In genomic region chr5:138492552-138493045, GRCh38 we compare ENCODE assay signal across 8 cellular contexts. TPM values are rescaled to one million over a fixed set of nuclear protein-coding genes. Genes with fewer than 3 reads are reported as not detected.
DNase-seq lines count a peak whose midpoint lies in the region; ATAC-seq, FAIRE-seq and TF ChIP-seq lines count a peak whose summit lies in the region.

No MANE protein-coding gene starts in this region.

- peak overlapping the region; percentile 93 for H3K4me2 ChIP-seq in PC-3 (ENCODE audit: low read length)

- CTCF ChIA-PET in CD4-positive, alpha-beta memory T cell (lab: Charles Lee; ENCODE audit: partially characterized antibody) = interaction anchor here (0.9 to 14.0 kb wide), 4 partner anchors 11 to 87 kb away, joined by 3 to 507 read pairs (median 10); partner anchors contain the start of gene EGR1
- CTCF ChIA-PET in PC-3 (lab: Charles Lee) = interaction anchor here (0.6 kb wide), 1 partner anchor 20 kb away, joined by 8 read pairs; no protein-coding TSS in a partner anchor

- peaks cover 7 to 21% (median 12%) of the 10 kb centered on the region in 4 donors for H3K4me1 Mint-ChIP-seq in CD4-positive, alpha-beta memory T cell
- H3K4me1 Mint-ChIP-seq in osteocyte (ENCODE audit: unreplicated experiment) = peaks cover 11% of the 10 kb centered on the region

- peak overlapping the region; percentile 84 to 97 (median 92) for H3K4me3 Mint-ChIP-seq in CD4-positive, alpha-beta memory T cell
- peak overlapping the region; percentile 76 for H3K4me3 Mint-ChIP-seq in osteocyte (ENCODE audit: unreplicated experiment)

- peak overlapping the region; percentile 34 for H3K27ac ChIP-seq in CD4-positive, alpha-beta memory T cell (ENCODE audit: low read depth, low read length)
- no peak overlapping the region for H3K27ac ChIP-seq in PC-3 (ENCODE audit: low read length)

- ATAC-seq in PC-3 (no peak), GM21360 (IDR thresholded peaks at IDR 0.05; ENCODE audit: unreplicated experiment) (no peak)

- TF ChIP-seq CTCF in PC-3 (conservative IDR thresholded peaks at IDR 0.05; ENCODE audit: low read depth, low read length) (no peak), epithelial cell of esophagus (IDR thresholded peaks at IDR 0.05; ENCODE audit: insufficient read depth, low read depth, low read length, missing control alignments) (no peak), osteocyte (IDR thresholded peaks at IDR 0.05) (no peak)

- no peaks in the 10 kb centered on the region for H3K9me3 Mint-ChIP-seq in CD4-positive, alpha-beta memory T cell
- H3K9me3 Mint-ChIP-seq in osteocyte (ENCODE audit: unreplicated experiment) = no peaks in the 10 kb centered on the region

- no peaks in the 10 kb centered on the region for H3K9me2 ChIP-seq in PC-3 (replicated peaks; ENCODE audit: low read length)

- H3K4me3 ChIP-seq in CD4-positive, alpha-beta memory T cell (ENCODE audit: low read length in 2 of 2) = peak overlapping the region in 1 of 2 donors; percentile 60
- H3K4me3 ChIP-seq in PC-3 (ENCODE audit: low read length) (peak overlapping the region; percentile 62), epithelial cell of esophagus (ENCODE audit: low read length) (peak overlapping the region; percentile 64)

- no TSS peak for BruUV-seq in PC-3 (replicated peaks; lab: Mats Ljungman, UMichigan)

- intact Hi-C loops in CD4-positive, alpha-beta memory T cell (cut with micrococcal nuclease) = loop anchor here (1.0 to 10.0 kb wide), 3 partner anchors 27 to 138 kb away; partner anchors contain the start of genes EGR1, ETF1 and KDM3B
- intact Hi-C loops in PC-3 (cut with micrococcal nuclease) = loop anchor here (1.0 kb wide), 1 partner anchor 27 kb away; the partner anchor contains the start of gene EGR1

- H4K20me1 ChIP-seq in PC-3 (ENCODE audit: low read length) = no peaks in the 10 kb centered on the region

- no peak overlapping the region for H3K9ac ChIP-seq in PC-3 (ENCODE audit: low read length)

- H3K79me2 ChIP-seq in PC-3 (ENCODE audit: low read length) = no peaks in the 10 kb centered on the region

- H3F3A ChIP-seq in PC-3 (ENCODE audit: low read length, unreplicated experiment) = no peaks in the 10 kb centered on the region

- POLR2A ChIA-PET in CD4-positive, alpha-beta memory T cell (lab: Charles Lee; ENCODE audit: partially characterized antibody) = interaction anchor here (0.9 to 2.4 kb wide), 6 partner anchors 11 to 154 kb away, joined by 3 to 27 read pairs (median 4); partner anchors contain the start of genes EGR1, ETF1 and FAM53C
- POLR2A ChIA-PET in PC-3 (lab: Charles Lee; ENCODE audit: unreplicated experiment) = no interaction called here

- FAIRE-seq in RCC 7860 (lab: Jason Lieb, UNC) = no peak

- peak overlapping the region; percentile 53 for H2AFZ ChIP-seq in PC-3 (ENCODE audit: low read length)

- H3K27me3 Mint-ChIP-seq in CD4-positive, alpha-beta memory T cell = peaks cover 4 to 16% of the 10 kb centered on the region in 2 donors
- H3K27me3 Mint-ChIP-seq in osteocyte (ENCODE audit: unreplicated experiment) = peaks cover 25% of the 10 kb centered on the region

- H3K27ac Mint-ChIP-seq in CD4-positive, alpha-beta memory T cell = peak overlapping the region in 5 of 7 donors; percentile 43 to 94 (median 73)
- peak overlapping the region; percentile 63 for H3K27ac Mint-ChIP-seq in osteocyte (ENCODE audit: unreplicated experiment)

- no peak for DNase-seq in CD4-positive, alpha-beta memory T cell
- DNase-seq in PC-3 (no peak), epithelial cell of esophagus (ENCODE audit: low read depth) (no peak), osteocyte (ENCODE audit: extremely low spot score, unreplicated experiment) (no peak), RCC 7860 (ENCODE audit: low spot score) (no peak), GM03348 (ENCODE audit: low spot score) (no peak), GF-D8 (lab: John Stamatoyannopoulos, UW) (no peak)

- no peaks in the 10 kb centered on the region for H3K9me3 ChIP-seq in CD4-positive, alpha-beta memory T cell (ENCODE audit: control insufficient read depth in 1 of 2, low read length in 2 of 2)
- H3K9me3 ChIP-seq in PC-3 (ENCODE audit: low read length) = no peaks in the 10 kb centered on the region

- H3K36me3 ChIP-seq in CD4-positive, alpha-beta memory T cell (ENCODE audit: insufficient read depth, low read length) = no peaks in the 10 kb centered on the region
- H3K36me3 ChIP-seq in PC-3 (ENCODE audit: low read depth, low read length) = no peaks in the 10 kb centered on the region

- H3K27me3 ChIP-seq in CD4-positive, alpha-beta memory T cell (ENCODE audit: insufficient read depth, low read length) = peaks cover 8% of the 10 kb centered on the region
- peaks cover 23% of the 10 kb centered on the region for H3K27me3 ChIP-seq in PC-3 (ENCODE audit: low read length)

- H3K4me1 ChIP-seq in CD4-positive, alpha-beta memory T cell (ENCODE audit: insufficient read depth, low read length) = peaks cover 24% of the 10 kb centered on the region
- 0 out of 2 replicates have a peak, but pooled peaks cover 6% of the 10 kb centered on the region for H3K4me1 ChIP-seq in PC-3 (ENCODE audit: insufficient read depth, low read length)

- no peaks in the 10 kb centered on the region for H3K36me3 Mint-ChIP-seq in CD4-positive, alpha-beta memory T cell
- H3K36me3 Mint-ChIP-seq in osteocyte (ENCODE audit: unreplicated experiment) = no peaks in the 10 kb centered on the region

RNA-seq across cellular contexts. Expression of gene EGR1, which starts 27.3 kb away (rescaled TPM):
- total RNA-seq in CD4-positive, alpha-beta memory T cell = 1 to 10 TPM; 1.1 TPM
- polyA plus RNA-seq in CD4-positive, alpha-beta memory T cell = 1 to 10 TPM in 1 of 2 donors, not detected in 1; 1.4 TPM
- total RNA-seq in PC-3 (2014; rRNA removed) (1.5 and 1.9 TPM in 2 replicates), osteocyte (219 and 415 TPM in 2 replicates)

RNA-seq across cellular contexts. Expression of gene ETF1, which starts 50.4 kb away (rescaled TPM):
- total RNA-seq in CD4-positive, alpha-beta memory T cell = 10 to 100 TPM; 42.6 to 46.5 TPM
- 10 to 100 TPM; 31.1 to 45.2 TPM for polyA plus RNA-seq in CD4-positive, alpha-beta memory T cell
- 57.3 and 64.1 TPM in 2 replicates for total RNA-seq in PC-3 (2014; rRNA removed)
- 84.2 and 88.3 TPM in 2 replicates for total RNA-seq in osteocyte

RNA-seq across cellular contexts. Expression of gene REEP2, which starts 53.7 kb away (rescaled TPM):
- not detected for total RNA-seq in CD4-positive, alpha-beta memory T cell
- polyA plus RNA-seq in CD4-positive, alpha-beta memory T cell = under 1 TPM in 1 of 2 donors, not detected in 1; 0.57 TPM
- total RNA-seq in PC-3 (2014; rRNA removed) = 2.4 and 2.5 TPM in 2 replicates
- 15.4 and 18.3 TPM in 2 replicates for total RNA-seq in osteocyte

Comparison
In these comparisons a context has a peak if more than half of its experiments do, and no peak if none do; other contexts are left out.
1. RNA of gene EGR1, which starts 27.3 kb away (total RNA-seq): 219 to 415 TPM in osteocyte; 1.5 to 1.9 TPM in PC-3 and 1.1 TPM in CD4-positive, alpha-beta memory T cell; every median in the first group is over 10 times any median in the second.